8 cellular contexts compared by ENCODE assay signal in genomic region chr12:57522887-57523705, GRCh38. TPM values are rescaled to one million over a fixed set of nuclear protein-coding genes. Genes with fewer than 3 reads are reported as not detected.
DNase-seq lines count a peak whose midpoint lies in the region; ATAC-seq and TF ChIP-seq lines count a peak whose summit lies in the region.

No MANE protein-coding gene starts in this region.

- H3K27ac ChIP-seq in heart left ventricle (peak overlapping the region; percentile 94 to 100 (median 98)), trophoblast cell (ENCODE audit: low read depth, low read length) (peak overlapping the region; percentile 98)

- DNase-seq in NCI-H2107 treated with DMSO at 0.1 percent for 48 hours (lab: John Stamatoyannopoulos, UW; ENCODE audit: unreplicated experiment) (peak; percentile 21), NCI-H2107 (lab: John Stamatoyannopoulos, UW) (no peak), OCI-M1 (lab: John Stamatoyannopoulos, UW) (peak; percentile 90), heart left ventricle (peak; percentile 77 to 79 (median 78)), trophoblast cell (peak in 1 of 2 donors; percentile 32), GM13976 (ENCODE audit: low spot score) (no peak)
- no peak for DNase-seq in activated naive CD8-positive, alpha-beta T cell treated with anti-CD3 and anti-CD28 coated beads, Interleukin-2, amount 10 ng/mL, durations not matched to agents 7 days and 5 days

- H3K4me1 Mint-ChIP-seq in activated naive CD8-positive, alpha-beta T cell treated with anti-CD3 and anti-CD28 coated beads, Interleukin-2, amount 10 ng/mL, durations not matched to agents 7 days and 5 days = peaks cover 46% of the 10 kb centered on the region

- no peak overlapping the region for H3K23ac ChIP-seq in trophoblast cell (ENCODE audit: low read length)

- H3K79me2 ChIP-seq in trophoblast cell (ENCODE audit: control insufficient read depth, insufficient read depth, low read length, poor library complexity) = peaks cover 23% of the 10 kb centered on the region

- H3K4ac ChIP-seq in trophoblast cell (ENCODE audit: low read depth, low read length) = peak overlapping the region; percentile 80

- H3K27me3 ChIP-seq in heart left ventricle = no peaks in the 10 kb centered on the region
- H3K27me3 ChIP-seq in trophoblast cell (ENCODE audit: insufficient read depth, low read length) = no peaks in the 10 kb centered on the region

- intact Hi-C loops in heart left ventricle (cut with DNase I) = loop anchor here in 2 of 10 donors (2.0 kb wide), 1 partner anchor 24 kb away; the partner anchor contains the start of gene DCTN2 (in 2 of the 2)

- peak overlapping the region; percentile 67 for H3K9ac ChIP-seq in trophoblast cell (ENCODE audit: low read length)

- ATAC-seq in activated naive CD8-positive, alpha-beta T cell treated with anti-CD3 and anti-CD28 coated beads, Interleukin-2, amount 10 ng/mL, durations not matched to agents 7 days and 5 days (ENCODE audit: low read depth) = no peak
- peak in 2 of 4 donors; percentile 0 to 2 for ATAC-seq in heart left ventricle
- no peak for ATAC-seq in GM18873 (IDR thresholded peaks at IDR 0.05; ENCODE audit: low FRiP score, unreplicated experiment)

- peak overlapping the region; percentile 68 for H3K14ac ChIP-seq in trophoblast cell (ENCODE audit: low read length)

- H3K4me2 ChIP-seq in trophoblast cell (ENCODE audit: low read length) = peak overlapping the region; percentile 84

- H4K8ac ChIP-seq in trophoblast cell (ENCODE audit: low read depth, low read length) = peak overlapping the region; percentile 80

- peak overlapping the region; percentile 61 for H4K12ac ChIP-seq in trophoblast cell (ENCODE audit: low read depth, low read length)

- no peaks in the 10 kb centered on the region for H3K9me3 Mint-ChIP-seq in activated naive CD8-positive, alpha-beta T cell treated with anti-CD3 and anti-CD28 coated beads, Interleukin-2, amount 10 ng/mL, durations not matched to agents 7 days and 5 days

- TF ChIP-seq POLR2A in heart left ventricle (IDR thresholded peaks at IDR 0.05) = peak in 1 of 2 donors; percentile 26

- peak overlapping the region; percentile 97 for H3K4me3 Mint-ChIP-seq in activated naive CD8-positive, alpha-beta T cell treated with anti-CD3 and anti-CD28 coated beads, Interleukin-2, amount 10 ng/mL, durations not matched to agents 7 days and 5 days

- peak overlapping the region; percentile 54 to 94 (median 83) for H3K4me3 ChIP-seq in heart left ventricle
- H3K4me3 ChIP-seq in trophoblast cell (ENCODE audit: low read depth, low read length) = peak overlapping the region; percentile 85

- WGBS in heart left ventricle, 4 donors = 0 to 2% (median 1%) methylated on average over 11 to 37 of the region's 38 CpGs
- no CpG with 5 or more reads among the region's 38 CpGs for WGBS in trophoblast cell (ENCODE audit: extremely low coverage, insufficient coverage, insufficient read length)

- H2BK5ac ChIP-seq in trophoblast cell (ENCODE audit: low read depth, low read length, poor library complexity) = peak overlapping the region; percentile 85

- POLR2A ChIA-PET in activated naive CD8-positive, alpha-beta T cell treated with anti-CD3 and anti-CD28 coated beads, Interleukin-2, amount 10 ng/mL, durations not matched to agents 7 days and 5 days (lab: Charles Lee) = interaction anchor here (1.2 to 2.6 kb wide), 3 partner anchors 24 to 64 kb away, joined by 5 to 11 read pairs (median 6); partner anchors contain the start of genes DCTN2 and GLI1

- H3K4me1 ChIP-seq in heart left ventricle (peaks cover 0 to 55% (median 47%) of the 10 kb centered on the region in 12 donors), trophoblast cell (ENCODE audit: control insufficient read depth in 1 of 2, insufficient read depth in 2 of 2, low read length in 2 of 2) (peaks cover 22 to 30% of the 10 kb centered on the region in 2 experiments)

- H2AK5ac ChIP-seq in trophoblast cell (ENCODE audit: low read length) = peak overlapping the region; percentile 19

- peak overlapping the region; percentile 76 for H2BK120ac ChIP-seq in trophoblast cell (ENCODE audit: insufficient read depth, low read length, poor library complexity)

- peak overlapping the region; percentile 12 for H2BK12ac ChIP-seq in trophoblast cell (ENCODE audit: low read length)

- peaks cover 21% of the 10 kb centered on the region for H3K36me3 Mint-ChIP-seq in activated naive CD8-positive, alpha-beta T cell treated with anti-CD3 and anti-CD28 coated beads, Interleukin-2, amount 10 ng/mL, durations not matched to agents 7 days and 5 days

- H3K27ac Mint-ChIP-seq in activated naive CD8-positive, alpha-beta T cell treated with anti-CD3 and anti-CD28 coated beads, Interleukin-2, amount 10 ng/mL, durations not matched to agents 7 days and 5 days = peak overlapping the region; percentile 95

- peak overlapping the region; percentile 69 for H2AFZ ChIP-seq in trophoblast cell (ENCODE audit: insufficient read depth, low read length, poor library complexity)

- H3K9me3 ChIP-seq in heart left ventricle = no peaks in the 10 kb centered on the region
- no peaks in the 10 kb centered on the region for H3K9me3 ChIP-seq in trophoblast cell (ENCODE audit: insufficient read depth, low read depth, low read length)

- peaks cover 33% of the 10 kb centered on the region for H3K79me1 ChIP-seq in trophoblast cell (ENCODE audit: low read length)

- peak overlapping the region; percentile 67 for H3K18ac ChIP-seq in trophoblast cell (ENCODE audit: low read length)

- H3K36me3 ChIP-seq in heart left ventricle (peaks cover 0 to 53% (median 37%) of the 10 kb centered on the region in 9 donors), trophoblast cell (ENCODE audit: control insufficient read depth in 1 of 2, insufficient read depth in 2 of 2, low read length in 2 of 2) (peaks cover 36 to 45% of the 10 kb centered on the region in 2 experiments)

- in situ Hi-C loops in GM13976 (cut with MboI; ENCODE audit: low sequenced_read_pairs, unreplicated experiment) = no loop called here

- no peaks in the 10 kb centered on the region for H3K27me3 Mint-ChIP-seq in activated naive CD8-positive, alpha-beta T cell treated with anti-CD3 and anti-CD28 coated beads, Interleukin-2, amount 10 ng/mL, durations not matched to agents 7 days and 5 days

- peak overlapping the region; percentile 91 for H4K91ac ChIP-seq in trophoblast cell (ENCODE audit: low read depth, low read length)

- TF ChIP-seq CTCF in heart left ventricle (IDR thresholded peaks at IDR 0.05) (no peak), GM13976 (IDR thresholded peaks at IDR 0.05; ENCODE audit: borderline replicate concordance, control extremely low read depth, extremely low read depth, insufficient read depth, missing control alignments) (no peak)

RNA-seq across cellular contexts. Expression of gene MBD6, which starts 0.5 kb away (rescaled TPM):
- total RNA-seq in activated naive CD8-positive, alpha-beta T cell treated with anti-CD3 and anti-CD28 coated beads, Interleukin-2, amount 10 ng/mL, durations not matched to agents 7 days and 5 days = 10 to 100 TPM; 94.2 to 96.7 TPM
- 10 to 100 TPM; 13.1 to 43.3 (median 30.1) TPM for total RNA-seq in heart left ventricle
- polyA plus RNA-seq in heart left ventricle = 10 to 100 TPM; 11.4 to 17.2 TPM
- 54.4 TPM in 2 replicates for polyA plus RNA-seq in trophoblast cell (2013)

RNA-seq across cellular contexts. Expression of gene DDIT3, which starts 2.8 kb away (rescaled TPM):
- total RNA-seq in activated naive CD8-positive, alpha-beta T cell treated with anti-CD3 and anti-CD28 coated beads, Interleukin-2, amount 10 ng/mL, durations not matched to agents 7 days and 5 days = 10 to 100 TPM; 34.4 to 37.2 TPM
- 10 to 100 TPM; 11.5 to 30.9 (median 17.5) TPM for total RNA-seq in heart left ventricle
- 10 to 100 TPM; 58.3 to 60.5 TPM for polyA plus RNA-seq in heart left ventricle
- polyA plus RNA-seq in trophoblast cell (2013) = 106 and 110 TPM in 2 replicates

RNA-seq across cellular contexts. Expression of gene DCTN2, which starts 23.9 kb away (rescaled TPM):
- 10 to 100 TPM; 81.0 to 84.4 TPM for total RNA-seq in activated naive CD8-positive, alpha-beta T cell treated with anti-CD3 and anti-CD28 coated beads, Interleukin-2, amount 10 ng/mL, durations not matched to agents 7 days and 5 days
- 100 to 1,000 TPM in 5 of 9 donors, 10 to 100 TPM in 4; 84.4 to 159 (median 109) TPM for total RNA-seq in heart left ventricle
- 100 to 1,000 TPM in 1 of 2 donors, 10 to 100 TPM in 1; 62.3 to 228 TPM for polyA plus RNA-seq in heart left ventricle
- 118 and 119 TPM in 2 replicates for polyA plus RNA-seq in trophoblast cell (2013)

RNA-seq across cellular contexts. Expression of gene KIF5A, which starts 26.7 kb away (rescaled TPM):
- 1 to 10 TPM; 1.4 to 1.6 TPM for total RNA-seq in activated naive CD8-positive, alpha-beta T cell treated with anti-CD3 and anti-CD28 coated beads, Interleukin-2, amount 10 ng/mL, durations not matched to agents 7 days and 5 days
- under 1 TPM in 6 of 9 donors, not detected in 3; 0.07 to 0.31 (median 0.17) TPM for total RNA-seq in heart left ventricle
- under 1 TPM; 0.06 to 0.08 TPM for polyA plus RNA-seq in heart left ventricle
- polyA plus RNA-seq in trophoblast cell (2013) = 0.21 TPM in 2 replicates

RNA-seq across cellular contexts. Expression of gene MARS1, which starts 35.2 kb away (rescaled TPM):
- total RNA-seq in activated naive CD8-positive, alpha-beta T cell treated with anti-CD3 and anti-CD28 coated beads, Interleukin-2, amount 10 ng/mL, durations not matched to agents 7 days and 5 days = 100 to 1,000 TPM; 293 to 306 TPM
- total RNA-seq in heart left ventricle = 100 to 1,000 TPM in 1 of 9 donors, 10 to 100 TPM in 8; 36.8 to 109 (median 69.7) TPM
- polyA plus RNA-seq in heart left ventricle = 10 to 100 TPM; 91.7 to 98.0 TPM
- 418 and 476 TPM in 2 replicates for polyA plus RNA-seq in trophoblast cell (2013)

Comparison
In these comparisons a context has a peak if more than half of its experiments do, and no peak if none do; other contexts are left out.
1. DNase-seq: peak in NCI-H2107 treated with DMSO at 0.1 percent for 48 hours (single experiment), OCI-M1 (single experiment) and heart left ventricle (5 of 5); none in NCI-H2107 (single experiment), activated naive CD8-positive, alpha-beta T cell treated with anti-CD3 and anti-CD28 coated beads, Interleukin-2, amount 10 ng/mL, durations not matched to agents 7 days and 5 days (single experiment) and GM13976 (single experiment).